ENCODE assay signal across 20 cellular contexts in the genomic region with DNA sequence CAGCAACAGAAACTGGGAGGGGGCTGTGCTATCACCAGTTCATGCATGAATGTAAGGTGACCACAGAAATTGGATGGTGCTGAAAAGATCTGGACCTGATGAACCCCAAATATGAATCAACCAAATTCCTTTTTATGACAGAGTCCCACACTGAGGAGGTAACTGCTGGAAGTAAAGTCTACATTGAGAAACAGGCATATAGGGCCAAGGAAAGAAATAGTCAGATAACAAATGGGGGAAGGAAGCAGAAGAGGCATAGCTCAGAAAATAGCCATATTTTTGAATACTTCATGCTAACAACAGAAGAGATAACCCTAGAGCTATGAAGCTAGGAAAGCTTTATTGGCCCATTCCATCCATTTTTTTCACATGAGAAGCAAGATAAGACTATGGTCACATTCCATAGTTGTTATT. TPM values are rescaled to one million over a fixed set of nuclear protein-coding genes. Genes with fewer than 3 reads are reported as not detected.
DNase-seq lines count a peak whose midpoint lies in the region; ATAC-seq, FAIRE-seq and TF ChIP-seq lines count a peak whose summit lies in the region.
"Had no signal": no experiment of that assay in that cellular context is flagged by ENCODE, and none has a peak within 500 bp of the region (broad histone marks: within the 10 kb centered on the region; RNA-seq: fewer than 3 reads in every experiment).

No MANE protein-coding gene starts in this region.

- H3K36me3 Mint-ChIP-seq in activated CD8-positive, alpha-beta T cell treated with anti-CD3 and anti-CD28 coated beads, Interleukin-2, amount 10 ng/mL, durations not matched to agents 7 days and 5 days (ENCODE audit: low read depth) = peaks cover 26% of the 10 kb centered on the region

- TF ChIP-seq CTCF in AG10803 (conservative IDR thresholded peaks at IDR 0.05; ENCODE audit: low read length) (no peak), body of pancreas (IDR thresholded peaks at IDR 0.05) (no peak)

- H3K4me1 ChIP-seq in body of pancreas (peaks cover 18% of the 10 kb centered on the region), mesodermal cell (ENCODE audit: control insufficient read depth, insufficient read depth, low read length, poor library complexity, severe bottlenecking) (peaks cover 14% of the 10 kb centered on the region)

- CTCF ChIA-PET in activated CD8-positive, alpha-beta T cell treated with anti-CD3 and anti-CD28 coated beads, Interleukin-2, amount 10 ng/mL, durations not matched to agents 7 days and 5 days (lab: Charles Lee) = interaction anchor here (1.0 kb wide), 1 partner anchor 9 kb away, joined by 3 read pairs; no protein-coding TSS in a partner anchor

- H3K27me3 ChIP-seq in body of pancreas = no peaks in the 10 kb centered on the region
- H3K27me3 ChIP-seq: gastrocnemius medialis had no signal

- H3K4me1 Mint-ChIP-seq in activated CD8-positive, alpha-beta T cell treated with anti-CD3 and anti-CD28 coated beads, Interleukin-2, amount 10 ng/mL, durations not matched to agents 7 days and 5 days (ENCODE audit: low read depth) = peaks cover 2% of the 10 kb centered on the region
- H3K4me1 Mint-ChIP-seq: nephron progenitor cell had no signal

- no peak overlapping the region for H3K27ac ChIP-seq in body of pancreas
- peak overlapping the region; percentile 51 for H3K27ac ChIP-seq in mesodermal cell (ENCODE audit: low read depth, low read length, severe bottlenecking)
- H3K27ac ChIP-seq: gastrocnemius medialis had no signal

- POLR2A ChIA-PET in activated CD8-positive, alpha-beta T cell treated with anti-CD3 and anti-CD28 coated beads, Interleukin-2, amount 10 ng/mL, durations not matched to agents 7 days and 5 days (lab: Charles Lee) = no interaction called here

- H3K4me3 ChIP-seq in AG10803 (ENCODE audit: low read length) (no peak overlapping the region), body of pancreas (no peak overlapping the region), mesodermal cell (ENCODE audit: extremely low read depth, insufficient read depth, low read length, poor library complexity, severe bottlenecking) (no peak overlapping the region)
- H3K4me3 ChIP-seq: gastrocnemius medialis had no signal

- no peaks in the 10 kb centered on the region for H3K9me3 Mint-ChIP-seq in activated CD8-positive, alpha-beta T cell treated with anti-CD3 and anti-CD28 coated beads, Interleukin-2, amount 10 ng/mL, durations not matched to agents 7 days and 5 days (ENCODE audit: insufficient read depth)
- H3K9me3 Mint-ChIP-seq: activated naive CD8-positive, alpha-beta T cell treated with anti-CD3 and anti-CD28 coated beads for 36 hours; IgD-negative memory B cell had no signal

- no peak overlapping the region for H3K27ac Mint-ChIP-seq in activated CD8-positive, alpha-beta T cell treated with anti-CD3 and anti-CD28 coated beads, Interleukin-2, amount 10 ng/mL, durations not matched to agents 7 days and 5 days
- H3K27ac Mint-ChIP-seq: activated naive CD8-positive, alpha-beta T cell treated with anti-CD3 and anti-CD28 coated beads for 36 hours; IgD-negative memory B cell; nephron progenitor cell had no signal

- ATAC-seq in body of pancreas (peak; percentile 15), GM18505 (IDR thresholded peaks at IDR 0.05; ENCODE audit: unreplicated experiment) (no peak)
- ATAC-seq in activated CD8-positive, alpha-beta T cell treated with anti-CD3 and anti-CD28 coated beads, Interleukin-2, amount 10 ng/mL, durations not matched to agents 7 days and 5 days = no peak
- ATAC-seq: gastrocnemius medialis had no signal

- H3K36me3 ChIP-seq in body of pancreas (replicated peaks in 1 of 2; ENCODE audit: insufficient read depth in 1 of 2, low read depth in 2 of 2) (no peaks in the 10 kb centered on the region), mesodermal cell (ENCODE audit: control insufficient read depth, insufficient read depth, low read length) (peaks cover 3% of the 10 kb centered on the region)

- TF ChIP-seq POLR2A in body of pancreas (IDR thresholded peaks at IDR 0.05) = no peak
- no peak for TF ChIP-seq POLR2A in GM18505 (IDR thresholded peaks at IDR 0.05; ENCODE audit: borderline replicate concordance, extremely low read depth, insufficient read depth, insufficient read length)

- peak; percentile 46 for FAIRE-seq in HTR-8/SVneo (lab: Jason Lieb, UNC)
- FAIRE-seq: D721Med had no signal

- intact Hi-C loops in body of pancreas (cut with DNase I) = no loop called here

- DNase-seq in AG10803 (ENCODE audit: low read depth) (peak; percentile 25), HTR-8/SVneo (ENCODE audit: insufficient read length, low spot score) (no peak), body of pancreas (no peak), COLO668 (lab: John Stamatoyannopoulos, UW; ENCODE audit: unreplicated experiment) (no peak)
- DNase-seq in activated T-cell treated with anti-CD3 and anti-CD28 coated beads, Interleukin-2, amount 50 U/mL, for 1 hour = no peak
- no peak for DNase-seq in activated CD8-positive, alpha-beta T cell treated with anti-CD3 and anti-CD28 coated beads, Interleukin-2, amount 10 ng/mL, durations not matched to agents 7 days and 5 days
- DNase-seq: activated CD4-positive, alpha-beta T cell treated with anti-CD3 and anti-CD28 coated beads, Interleukin-2, amount 50 U/mL, for 4 hours; activated naive CD8-positive, alpha-beta T cell treated with anti-CD3 and anti-CD28 coated beads for 36 hours; activated T-cell treated with anti-CD3 and anti-CD28 coated beads, Interleukin-2, amount 50 U/mL, for 48 hours; AML-193; cerebellar nuclear complex; gastrocnemius medialis; MV-4-11; NCI-H2029; NCI-H510A treated with DMSO at 0.1 percent for 48 hours; nephron progenitor cell had no signal

- H3K9me3 ChIP-seq in body of pancreas = no peaks in the 10 kb centered on the region
- H3K9me3 ChIP-seq in mesodermal cell (ENCODE audit: control insufficient read depth, low read length) = no peaks in the 10 kb centered on the region
- H3K9me3 ChIP-seq: gastrocnemius medialis had no signal

- H3K4me3 Mint-ChIP-seq in activated CD8-positive, alpha-beta T cell treated with anti-CD3 and anti-CD28 coated beads, Interleukin-2, amount 10 ng/mL, durations not matched to agents 7 days and 5 days = no peak overlapping the region
- H3K4me3 Mint-ChIP-seq: activated naive CD8-positive, alpha-beta T cell treated with anti-CD3 and anti-CD28 coated beads for 36 hours; IgD-negative memory B cell; nephron progenitor cell had no signal

- H3K27me3 Mint-ChIP-seq in activated CD8-positive, alpha-beta T cell treated with anti-CD3 and anti-CD28 coated beads, Interleukin-2, amount 10 ng/mL, durations not matched to agents 7 days and 5 days (ENCODE audit: low read depth) = no peaks in the 10 kb centered on the region
- H3K27me3 Mint-ChIP-seq: activated naive CD8-positive, alpha-beta T cell treated with anti-CD3 and anti-CD28 coated beads for 36 hours; IgD-negative memory B cell had no signal

RNA-seq across cellular contexts. Expression of gene ZC3H6, which starts 25.8 kb away (rescaled TPM):
- 1 to 10 TPM; 4.0 to 7.0 TPM for total RNA-seq in body of pancreas
- 9.1 TPM for polyA plus RNA-seq in mesodermal cell (2013, experiment 1 of 2)
- polyA plus RNA-seq in mesodermal cell (2013, experiment 2 of 2) = 11.3 TPM
- total RNA-seq in activated CD8-positive, alpha-beta T cell treated with anti-CD3 and anti-CD28 coated beads, Interleukin-2, amount 10 ng/mL, durations not matched to agents 7 days and 5 days = 1 to 10 TPM; 8.4 to 9.0 TPM

RNA-seq across cellular contexts. Expression of gene ZC3H8, which starts 46.3 kb away (rescaled TPM):
- 10 to 100 TPM; 14.3 to 45.8 TPM for total RNA-seq in body of pancreas
- 8.5 TPM for polyA plus RNA-seq in mesodermal cell (2013, experiment 1 of 2)
- 11.5 TPM for polyA plus RNA-seq in mesodermal cell (2013, experiment 2 of 2)
- 10 to 100 TPM; 13.0 to 16.0 TPM for total RNA-seq in activated CD8-positive, alpha-beta T cell treated with anti-CD3 and anti-CD28 coated beads, Interleukin-2, amount 10 ng/mL, durations not matched to agents 7 days and 5 days
